ENCODE assay signal across 16 cellular contexts in the genomic region with DNA sequence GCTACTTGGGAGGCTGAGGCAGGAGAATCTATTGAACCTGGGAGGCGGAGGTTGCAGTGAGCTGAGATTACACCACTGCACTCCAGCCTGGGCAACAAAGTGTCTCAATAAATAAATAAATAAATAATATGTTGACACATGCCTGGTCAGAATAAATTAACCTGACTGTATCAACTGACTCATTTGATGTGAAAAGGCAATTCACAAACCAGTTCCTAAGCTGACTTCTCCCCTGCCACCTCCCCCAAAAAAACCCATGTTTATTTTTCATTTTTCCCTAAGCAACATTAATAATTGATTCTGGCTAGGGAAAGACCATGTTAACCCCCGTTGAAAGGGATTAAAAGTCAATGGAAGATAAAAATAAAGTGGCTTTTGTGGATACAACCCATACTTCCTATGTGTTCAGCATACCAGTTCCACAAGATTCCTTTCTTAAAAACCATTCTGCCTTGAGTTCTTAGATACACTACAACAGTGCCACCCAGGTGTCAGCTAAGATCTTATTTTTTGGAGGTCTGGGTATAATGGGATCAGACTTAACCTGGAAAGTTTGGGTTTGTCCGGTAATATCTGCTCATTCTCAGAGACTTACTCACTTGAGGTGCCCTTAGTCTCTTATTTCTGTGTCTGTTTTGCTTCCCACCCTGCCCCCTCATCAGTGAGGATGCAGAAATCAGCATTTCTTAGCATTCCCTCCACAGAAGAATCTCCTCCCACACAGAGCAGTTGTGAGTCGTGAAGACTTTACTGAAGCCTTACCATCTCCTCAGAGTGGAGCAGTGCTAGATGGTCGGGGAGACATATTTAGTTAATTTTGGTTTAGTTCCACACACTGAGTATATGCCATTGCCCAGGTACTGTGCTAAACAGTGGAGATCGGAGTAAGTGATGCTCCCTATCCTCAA.
"Had no signal": no experiment of that assay in that cellular context is flagged by ENCODE, and none has a peak within 500 bp of the region (broad histone marks: within the 10 kb centered on the region; RNA-seq: fewer than 3 reads in every experiment).

No MANE protein-coding gene starts in this region.

- H3K27me3 ChIP-seq: esophagus muscularis mucosa, ovary had no signal

- H3K9me3 ChIP-seq: ovary had no signal

- DNase-seq: activated CD4-positive, alpha-beta T cell treated with anti-CD3 and anti-CD28 coated beads for 1 hour; activated CD4-positive, alpha-beta T cell treated with anti-CD3 and anti-CD28 coated beads, Interleukin-2, amount 50 U/mL, for 48 hours; activated naive CD4-positive, alpha-beta T cell treated with Interleukin-2 at 50 U/mL for 16 hours; aorta; dermis blood vessel endothelial cell; left colon; lower lobe of right lung; naive B cell; ovary; stimulated activated CD4-positive, alpha-beta T cell treated with anti-CD3 and anti-CD28 coated beads, Interleukin-12 subunit alpha, Interleukin-12 subunit beta, amount 100 ng/mL, for 4 hours; stimulated activated CD4-positive, alpha-beta T cell treated with anti-CD3 and anti-CD28 coated beads, Interleukin-2, amount 100 ng/mL, for 24 hours; T-cell; T1000 had no signal

- H3K36me3 ChIP-seq: esophagus muscularis mucosa, lower lobe of right lung, ovary, thoracic aorta had no signal

- H3K4me1 ChIP-seq: esophagus muscularis mucosa, lower lobe of right lung had no signal

- H3K27me3 Mint-ChIP-seq: activated T-helper 17 cell treated with anti-CD3 and anti-CD28 coated beads, Interleukin-2, amount 50 U/mL, for 72 hours; naive B cell; T-cell had no signal

- H3K4me3 ChIP-seq: esophagus muscularis mucosa, lower lobe of right lung, ovary, thoracic aorta had no signal

- H3K4me3 Mint-ChIP-seq: activated T-helper 17 cell treated with anti-CD3 and anti-CD28 coated beads, Interleukin-2, amount 50 U/mL, for 72 hours; naive B cell; T-cell had no signal

- ATAC-seq: activated T-helper 17 cell treated with anti-CD3 and anti-CD28 coated beads, Interleukin-2, amount 50 U/mL, for 72 hours; left colon; T-cell had no signal

- H3K27ac ChIP-seq: esophagus muscularis mucosa, lower lobe of right lung, ovary, thoracic aorta had no signal

- H3K27ac Mint-ChIP-seq: activated T-helper 17 cell treated with anti-CD3 and anti-CD28 coated beads, Interleukin-2, amount 50 U/mL, for 72 hours; T-cell had no signal
